Comparison of ENCODE assay signal across 1 cellular context in genomic region chr13:44293908-44294735, GRCh38.
TF ChIP-seq lines count a peak whose summit lies in the region.

No MANE protein-coding gene starts in this region.

TF ChIP-seq in liver, 16 proteins besides CTCF, POLR2A, EP300 and RAD21 (continued from another document):
- TF ChIP-seq MAX (IDR thresholded peaks at IDR 0.05), result no peak
